ENCODE assay signal across 8 cellular contexts in genomic region chr22:23432719-23433118, GRCh38.
DNase-seq lines count a peak whose midpoint lies in the region; ATAC-seq, FAIRE-seq and TF ChIP-seq lines count a peak whose summit lies in the region.
"Not testable (repeated sequence)": the region's sequence is repeated elsewhere in the genome, so short reads cannot be mapped to it uniquely, and the experiment has no call there.

No MANE protein-coding gene starts in this region.

- not testable (repeated sequence) for H3K9me3 ChIP-seq in CD4-positive, alpha-beta T cell (ENCODE audit: control insufficient read depth, low read length); K562 (replicated peaks; ENCODE audit: control insufficient read depth, insufficient read depth, low read depth, low read length)
- peaks cover 26% of the 10 kb centered on the region for H3K9me3 ChIP-seq in KOPT-K1 (ENCODE audit: insufficient read depth, low read length, poor library complexity, severe bottlenecking)

- not testable (repeated sequence) for DNase-seq in CD4-positive, alpha-beta T cell; T-helper 2 cell treated with Interferon-gamma antibody and Interleukin-4, amounts not matched to agents 5 μg/mL and 100 μg/mL, for 36 hours (ENCODE audit: low spot score); K562 (ENCODE audit: extremely low read depth in 1 of 4, low spot score in 3 of 4); immature natural killer cell; stimulated activated naive CD8-positive, alpha-beta T cell treated with anti-CD3 and anti-CD28 coated beads, Interleukin-15, amount 100 ng/mL, for 72 hours
- DNase-seq in activated CD8-positive, alpha-beta memory T cell treated with anti-CD3 and anti-CD28 coated beads, Interleukin-2, amount 50 U/mL, for 48 hours: peak; percentile 28

- not testable (repeated sequence) for BruUV-seq in K562 (replicated peaks; lab: Mats Ljungman, UMichigan)

- not testable (repeated sequence) for H3K27me3 Mint-ChIP-seq in CD4-positive, alpha-beta T cell; T-helper 2 cell treated with Interferon-gamma antibody and Interleukin-4, amounts not matched to agents 5 μg/mL and 100 μg/mL, for 36 hours (ENCODE audit: low read depth); nephron (ENCODE audit: low read depth); stimulated activated naive CD8-positive, alpha-beta T cell treated with anti-CD3 and anti-CD28 coated beads, Interleukin-15, amount 100 ng/mL, for 72 hours
- H3K27me3 Mint-ChIP-seq in immature natural killer cell (ENCODE audit: low read depth in 3 of 3): peaks cover 5 to 10% (median 8%) of the 10 kb centered on the region in 3 donors

- not testable (repeated sequence) for H3K27me3 ChIP-seq in CD4-positive, alpha-beta T cell (ENCODE audit: control insufficient read depth, insufficient read depth, low read length); K562 (ENCODE audit: control insufficient read depth in 2 of 2, insufficient read depth in 2 of 2, low read length in 2 of 2)

- H3K4me3 ChIP-seq in K562: not testable (repeated sequence)

- peaks cover 25% of the 10 kb centered on the region for H3K36me3 Mint-ChIP-seq in CD4-positive, alpha-beta T cell (ENCODE audit: low read depth)
- H3K36me3 Mint-ChIP-seq in T-helper 2 cell treated with Interferon-gamma antibody and Interleukin-4, amounts not matched to agents 5 μg/mL and 100 μg/mL, for 36 hours (ENCODE audit: low read depth): not testable (repeated sequence)
- H3K36me3 Mint-ChIP-seq in immature natural killer cell: peaks cover 7 to 11% (median 11%) of the 10 kb centered on the region in 3 donors
- H3K36me3 Mint-ChIP-seq in nephron (ENCODE audit: low read depth): peaks cover 21% of the 10 kb centered on the region

- not testable (repeated sequence) for H3K4me2 ChIP-seq in K562 (ENCODE audit: insufficient read depth, low read length)

- CTCF ChIA-PET in CD4-positive, alpha-beta T cell (lab: Charles Lee); K562 (lab: Yijun Ruan, JAX; ENCODE audit: low intra/inter-chr PET ratio): not testable (repeated sequence)

- not testable (repeated sequence) for H3K9me1 ChIP-seq in K562 (ENCODE audit: control insufficient read depth, insufficient read depth, low read length)

- not testable (repeated sequence) for TF ChIP-seq EP300 in K562 (IDR thresholded peaks at IDR 0.05; ENCODE audit: low read length)

- TF ChIP-seq POLR2A in K562 (conservative IDR thresholded peaks at IDR 0.05): not testable (repeated sequence)

- H3K4me1 Mint-ChIP-seq in CD4-positive, alpha-beta T cell (ENCODE audit: low read depth): peaks cover 12% of the 10 kb centered on the region
- not testable (repeated sequence) for H3K4me1 Mint-ChIP-seq in T-helper 2 cell treated with Interferon-gamma antibody and Interleukin-4, amounts not matched to agents 5 μg/mL and 100 μg/mL, for 36 hours (ENCODE audit: low read depth); immature natural killer cell
- peaks cover 32% of the 10 kb centered on the region for H3K4me1 Mint-ChIP-seq in nephron
- peaks cover 22% of the 10 kb centered on the region for H3K4me1 Mint-ChIP-seq in stimulated activated naive CD8-positive, alpha-beta T cell treated with anti-CD3 and anti-CD28 coated beads, Interleukin-15, amount 100 ng/mL, for 72 hours

- H3K9me3 Mint-ChIP-seq in CD4-positive, alpha-beta T cell: not testable (repeated sequence)
- peaks cover 13% of the 10 kb centered on the region for H3K9me3 Mint-ChIP-seq in T-helper 2 cell treated with Interferon-gamma antibody and Interleukin-4, amounts not matched to agents 5 μg/mL and 100 μg/mL, for 36 hours
- H3K9me3 Mint-ChIP-seq in immature natural killer cell (peaks cover 5 to 20% (median 11%) of the 10 kb centered on the region in 6 donors), nephron (peaks cover 25% of the 10 kb centered on the region)
- peaks cover 12 to 19% of the 10 kb centered on the region in 2 donors for H3K9me3 Mint-ChIP-seq in stimulated activated naive CD8-positive, alpha-beta T cell treated with anti-CD3 and anti-CD28 coated beads, Interleukin-15, amount 100 ng/mL, for 72 hours

- ATAC-seq in CD4-positive, alpha-beta T cell (ENCODE audit: poor library complexity); K562: not testable (repeated sequence)
- ATAC-seq in stimulated activated naive CD8-positive, alpha-beta T cell treated with anti-CD3 and anti-CD28 coated beads, Interleukin-15, amount 100 ng/mL, for 72 hours: peak; percentile 8

- not testable (repeated sequence) for H3K27ac ChIP-seq in CD4-positive, alpha-beta T cell (ENCODE audit: low read depth, low read length); K562 (ENCODE audit: extremely low read depth, low read depth, low read length)
- H3K27ac ChIP-seq in KOPT-K1 (ENCODE audit: low read depth, low read length, poor library complexity, severe bottlenecking): peak overlapping the region; percentile 67

- not testable (repeated sequence) for H3K9ac ChIP-seq in K562 (ENCODE audit: insufficient read depth in 1 of 2, low read depth in 2 of 2, low read length in 2 of 2)

- not testable (repeated sequence) for TF ChIP-seq CTCF in CD4-positive, alpha-beta T cell (IDR thresholded peaks at IDR 0.05); K562 (IDR thresholded peaks at IDR 0.05 in 2 of 3, conservative IDR thresholded peaks at IDR 0.05 in 1 of 3; ENCODE audit: insufficient read depth in 2 of 3, low read depth in 1 of 3, low read length in 3 of 3); nephron (IDR thresholded peaks at IDR 0.05; ENCODE audit: unreplicated experiment in 3 of 3)

- H3K4me1 ChIP-seq in K562 (replicated peaks in 1 of 2; ENCODE audit: control insufficient read depth in 2 of 2, insufficient read depth in 2 of 2, low read length in 2 of 2): peaks cover 10 to 25% of the 10 kb centered on the region in 2 experiments; a peak in 3 of 5 replicates

- not testable (repeated sequence) for H3K79me2 ChIP-seq in K562 (ENCODE audit: control insufficient read depth, insufficient read depth, low read length)

- WGBS in K562 (ENCODE audit: insufficient coverage, low coverage, missing lambda C conversion rate): 30% methylated on average over 6 of the region's 10 CpGs

- H4K20me1 ChIP-seq in K562 (replicated peaks; ENCODE audit: control insufficient read depth, insufficient read depth, low read length): not testable (repeated sequence)

- FAIRE-seq in K562 (lab: Jason Lieb, UNC): peak; percentile 52

- TF ChIP-seq RAD21 in K562 (CRISPR knock-in tag; conservative IDR thresholded peaks at IDR 0.05 in 1 of 2, IDR thresholded peaks at IDR 0.05 in 1 of 2): not testable (repeated sequence)

- not testable (repeated sequence) for H3K27ac Mint-ChIP-seq in CD4-positive, alpha-beta T cell; T-helper 2 cell treated with Interferon-gamma antibody and Interleukin-4, amounts not matched to agents 5 μg/mL and 100 μg/mL, for 36 hours; immature natural killer cell; stimulated activated naive CD8-positive, alpha-beta T cell treated with anti-CD3 and anti-CD28 coated beads, Interleukin-15, amount 100 ng/mL, for 72 hours
- H3K27ac Mint-ChIP-seq in nephron: peak overlapping the region; percentile 58 to 93 (median 79)

- POLR2A ChIA-PET in CD4-positive, alpha-beta T cell (lab: Charles Lee); K562 (lab: Yijun Ruan, JAX): not testable (repeated sequence)

- H2AFZ ChIP-seq in K562 (ENCODE audit: low read depth, low read length): peak overlapping the region; percentile 42

- intact Hi-C loops in CD4-positive, alpha-beta T cell (cut with DNase I, micrococcal nuclease); K562 (cut with micrococcal nuclease): not testable (repeated sequence)

- H3K4me3 Mint-ChIP-seq in CD4-positive, alpha-beta T cell: peak overlapping the region; percentile 59
- peak overlapping the region; percentile 69 for H3K4me3 Mint-ChIP-seq in T-helper 2 cell treated with Interferon-gamma antibody and Interleukin-4, amounts not matched to agents 5 μg/mL and 100 μg/mL, for 36 hours
- H3K4me3 Mint-ChIP-seq in immature natural killer cell (peak overlapping the region in 4 of 5 donors; percentile 57 to 73 (median 68)), nephron (peak overlapping the region; percentile 77 to 82 (median 78))
- peak overlapping the region; percentile 67 to 77 for H3K4me3 Mint-ChIP-seq in stimulated activated naive CD8-positive, alpha-beta T cell treated with anti-CD3 and anti-CD28 coated beads, Interleukin-15, amount 100 ng/mL, for 72 hours

- H3K36me3 ChIP-seq in KOPT-K1 (ENCODE audit: insufficient read depth, low read length); K562 (ENCODE audit: control insufficient read depth, insufficient read depth, low read length): not testable (repeated sequence)

- in situ Hi-C loops in K562 (cut with MboI): not testable (repeated sequence)
